ENCODE assay signal across 8 cellular contexts in genomic region chr15:67839358-67839928, GRCh38. TPM values are rescaled to one million over a fixed set of nuclear protein-coding genes. Genes with fewer than 3 reads are reported as not detected.
DNase-seq lines count a peak whose midpoint lies in the region; ATAC-seq lines count a peak whose summit lies in the region.

No MANE protein-coding gene starts in this region.

- no peaks in the 10 kb centered on the region for H3K36me3 Mint-ChIP-seq in activated naive CD8-positive, alpha-beta T cell

- no peak overlapping the region for H3K9ac ChIP-seq in rectal smooth muscle tissue (ENCODE audit: low read length)

- H3K4me3 ChIP-seq in rectal smooth muscle tissue (ENCODE audit: low read length): peak overlapping the region; percentile 98

- peak overlapping the region; percentile 92 for H3K4me3 Mint-ChIP-seq in activated naive CD8-positive, alpha-beta T cell

- peak overlapping the region; percentile 97 for H3K27ac Mint-ChIP-seq in activated naive CD8-positive, alpha-beta T cell

- intact Hi-C loops in left ventricle myocardium superior (cut with micrococcal nuclease): loop anchor here (10.0 kb wide), 1 partner anchor 385 kb away; no protein-coding TSS in a partner anchor

- ATAC-seq in HG02759 (IDR thresholded peaks at IDR 0.05; ENCODE audit: unreplicated experiment) (peak; percentile 18), left ventricle myocardium superior (peak; percentile 26)

- DNase-seq in NCI-H2081 (lab: John Stamatoyannopoulos, UW) (peak; percentile 15 to 64), NCI-H2081 treated with DMSO at 0.1 percent for 48 hours (lab: John Stamatoyannopoulos, UW) (no peak), NCI-H69 (lab: John Stamatoyannopoulos, UW) (peak; percentile 72), left ventricle myocardium superior (no peak)
- no peak for DNase-seq in activated CD4-positive, alpha-beta T cell treated with anti-CD3 and anti-CD28 coated beads, Interleukin-2, amount 50 U/mL, for 1 hour

- H3K27me3 Mint-ChIP-seq in activated naive CD8-positive, alpha-beta T cell: no peaks in the 10 kb centered on the region

- H3K4me1 Mint-ChIP-seq in activated naive CD8-positive, alpha-beta T cell (ENCODE audit: low read depth): peaks cover 30% of the 10 kb centered on the region

- no peaks in the 10 kb centered on the region for H3K36me3 ChIP-seq in rectal smooth muscle tissue (ENCODE audit: control insufficient read depth, insufficient read depth, low read length)

- H3K4me1 ChIP-seq in rectal smooth muscle tissue (ENCODE audit: control insufficient read depth, insufficient read depth, low read length): peaks cover 9% of the 10 kb centered on the region

- H3K27ac ChIP-seq in rectal smooth muscle tissue (ENCODE audit: low read depth, low read length): peak overlapping the region; percentile 98

- H3K27me3 ChIP-seq in rectal smooth muscle tissue (ENCODE audit: control insufficient read depth, insufficient read depth, low read length): peaks cover 17% of the 10 kb centered on the region

- no peaks in the 10 kb centered on the region for H3K9me3 Mint-ChIP-seq in activated naive CD8-positive, alpha-beta T cell (ENCODE audit: low read depth)

RNA-seq across cellular contexts. Expression of gene RNU6-1, which starts 0.4 kb away (rescaled TPM):
- not detected for total RNA-seq in left ventricle myocardium superior

RNA-seq across cellular contexts. Expression of gene SKOR1, which starts 14.1 kb away (rescaled TPM):
- total RNA-seq in left ventricle myocardium superior: 0.07 TPM

Comparison
In these comparisons a context has a peak if more than half of its experiments do, and no peak if none do; other contexts are left out.
1. DNase-seq: peak in NCI-H2081 (2 of 2) and NCI-H69 (single experiment); none in NCI-H2081 treated with DMSO at 0.1 percent for 48 hours (single experiment), left ventricle myocardium superior (single experiment) and activated CD4-positive, alpha-beta T cell treated with anti-CD3 and anti-CD28 coated beads, Interleukin-2, amount 50 U/mL, for 1 hour (single experiment).